In the genomic region with DNA sequence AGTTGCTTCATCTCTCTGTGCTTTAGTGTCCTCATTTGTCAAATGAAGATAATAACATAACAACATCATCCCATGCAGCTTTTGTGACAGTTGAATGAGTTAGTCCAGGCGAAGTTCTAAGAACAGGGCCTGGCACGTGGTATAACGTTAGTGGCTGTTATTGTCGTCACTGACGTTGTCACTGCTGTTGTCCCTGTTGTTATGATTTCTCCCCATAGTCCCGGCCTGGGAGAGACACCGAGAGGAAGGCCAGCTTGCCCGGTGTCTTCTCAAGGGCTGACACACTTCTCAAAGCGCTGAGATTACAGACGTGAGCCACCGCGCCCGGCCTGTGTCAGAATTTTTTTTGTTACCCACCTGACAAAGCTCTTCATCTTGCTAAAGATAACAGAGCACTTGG, we compare ENCODE assay signal across 15 cellular contexts. TPM values are rescaled to one million over a fixed set of nuclear protein-coding genes. Genes with fewer than 3 reads are reported as not detected.
DNase-seq lines count a peak whose midpoint lies in the region; ATAC-seq and TF ChIP-seq lines count a peak whose summit lies in the region.
"Had no signal": no experiment of that assay in that cellular context is flagged by ENCODE, and none has a peak within 500 bp of the region (broad histone marks: within the 10 kb centered on the region; RNA-seq: fewer than 3 reads in every experiment).

No MANE protein-coding gene starts in this region.

- no peaks in the 10 kb centered on the region for H3K27me3 Mint-ChIP-seq in WTC11 (ENCODE audit: low read depth)
- H3K27me3 Mint-ChIP-seq: CD8-positive, alpha-beta memory T cell had no signal

- H3K9ac ChIP-seq in neuronal stem cell (ENCODE audit: low read depth, low read length, poor library complexity): no peak overlapping the region

- no peak overlapping the region for H3K4ac ChIP-seq in neuronal stem cell (ENCODE audit: low read length)

- H4K8ac ChIP-seq in neuronal stem cell (ENCODE audit: low read depth, low read length): no peak overlapping the region

- no peak overlapping the region for H2BK5ac ChIP-seq in neuronal stem cell (ENCODE audit: low read length)

- no peak overlapping the region for H3K14ac ChIP-seq in neuronal stem cell (ENCODE audit: low read length)

- peaks cover 0 to 50% (median 32%) of the 10 kb centered on the region in 9 donors for H3K4me1 ChIP-seq in heart right ventricle
- peaks cover 8 to 11% of the 10 kb centered on the region in 2 donors for H3K4me1 ChIP-seq in neuronal stem cell (ENCODE audit: control insufficient read depth in 2 of 2, insufficient read depth in 1 of 2, low read depth in 1 of 2, low read length in 2 of 2)
- peaks cover 15% of the 10 kb centered on the region for H3K4me1 ChIP-seq in lower lobe of right lung
- H3K4me1 ChIP-seq: Caco-2 had no signal

- DNase-seq in Right ventricle myocardium inferior (ENCODE audit: missing footprints) (no peak), cardiac septum (ENCODE audit: low spot score) (no peak), WTC11 (ENCODE audit: low spot score) (no peak), heart right ventricle (no peak), neuronal stem cell (ENCODE audit: low spot score) (no peak), lower lobe of right lung (no peak)
- DNase-seq: Caco-2; CD8-positive, alpha-beta memory T cell; DND-41; GDM1; HCEC 1CT; IMR-90 had no signal

- no peak overlapping the region for H3K4me3 Mint-ChIP-seq in WTC11
- H3K4me3 Mint-ChIP-seq: CD8-positive, alpha-beta memory T cell had no signal

- no peak for TF ChIP-seq CTCF in WTC11 (IDR thresholded peaks at IDR 0.05)
- no peak for TF ChIP-seq CTCF in heart right ventricle (IDR thresholded peaks at IDR 0.05)
- TF ChIP-seq CTCF in lower lobe of right lung (IDR thresholded peaks at IDR 0.05): no peak

- H3K4me2 ChIP-seq in neuronal stem cell (ENCODE audit: insufficient read depth, low read length, poor library complexity, severe bottlenecking): no peak overlapping the region

- H4K91ac ChIP-seq in neuronal stem cell (ENCODE audit: low read depth, low read length, poor library complexity): no peak overlapping the region

- CTCF ChIA-PET in WTC11 (lab: Charles Lee): interaction anchor here (0.9 to 9.7 kb wide), 5 partner anchors 11 to 93 kb away, joined by 4 to 134 read pairs (median 6); no protein-coding TSS in a partner anchor

- H3K9me3 ChIP-seq in heart right ventricle (no peaks in the 10 kb centered on the region), neuronal stem cell (replicated peaks in 1 of 2; ENCODE audit: control insufficient read depth in 2 of 2, insufficient read depth in 1 of 2, low read depth in 1 of 2, low read length in 2 of 2) (no peaks in the 10 kb centered on the region), lower lobe of right lung (no peaks in the 10 kb centered on the region)
- H3K9me3 ChIP-seq: Caco-2 had no signal

- peaks cover 2% of the 10 kb centered on the region; the same call in 1 of the 2 replicates for H3K4me1 Mint-ChIP-seq in WTC11

- H3K23ac ChIP-seq in neuronal stem cell (ENCODE audit: low read depth, low read length, poor library complexity): no peak overlapping the region

- peaks cover 8% of the 10 kb centered on the region for H3K79me1 ChIP-seq in neuronal stem cell (ENCODE audit: low read depth, low read length)

- H3K9me3 Mint-ChIP-seq in WTC11: no peaks in the 10 kb centered on the region
- H3K9me3 Mint-ChIP-seq: CD8-positive, alpha-beta memory T cell had no signal

- H2BK12ac ChIP-seq in neuronal stem cell (ENCODE audit: low read length): no peak overlapping the region

- POLR2A ChIA-PET in WTC11 (lab: Charles Lee): no interaction called here

- no peaks in the 10 kb centered on the region for H3K27me3 ChIP-seq in heart right ventricle
- H3K27me3 ChIP-seq in neuronal stem cell (ENCODE audit: control insufficient read depth in 3 of 3, insufficient read depth in 3 of 3, low read depth in 1 of 3, low read length in 3 of 3): no peaks in the 10 kb centered on the region
- H3K27me3 ChIP-seq in lower lobe of right lung (ENCODE audit: low read depth): no peaks in the 10 kb centered on the region

- H2AK5ac ChIP-seq in neuronal stem cell (ENCODE audit: low read depth, low read length): no peak overlapping the region

- intact Hi-C loops in Right ventricle myocardium inferior (cut with DNase I): no loop called here
- intact Hi-C loops in cardiac septum (cut with DNase I): no loop called here
- intact Hi-C loops in heart right ventricle (cut with DNase I): loop anchor here in 1 of 10 donors (5.0 kb wide), 1 partner anchor 37 kb away; no protein-coding TSS in a partner anchor
- intact Hi-C loops in lower lobe of right lung (cut with DNase I): no loop called here

- peak overlapping the region; percentile 39; the same call in 1 of the 2 replicates for H3K27ac Mint-ChIP-seq in WTC11

- H3K27ac ChIP-seq in heart right ventricle (peak overlapping the region in 9 of 10 donors; percentile 14 to 72 (median 52)), neuronal stem cell (replicated peaks; ENCODE audit: low read length) (peak overlapping the region; percentile 20), lower lobe of right lung (no peak overlapping the region)
- H3K27ac ChIP-seq: 22Rv1 had no signal

- H3K36me3 Mint-ChIP-seq in WTC11: no peaks in the 10 kb centered on the region; the same call in 1 of the 2 replicates

- H3K18ac ChIP-seq in neuronal stem cell (ENCODE audit: low read length): no peak overlapping the region

- no peak overlapping the region for H3K4me3 ChIP-seq in heart right ventricle
- no peak overlapping the region for H3K4me3 ChIP-seq in neuronal stem cell (ENCODE audit: low read length in 2 of 2)
- no peak overlapping the region for H3K4me3 ChIP-seq in lower lobe of right lung

- H2AFZ ChIP-seq in neuronal stem cell (ENCODE audit: low read length): no peak overlapping the region

- H2BK15ac ChIP-seq in neuronal stem cell (ENCODE audit: low read length): no peak overlapping the region

- WGBS in heart right ventricle, 2 donors: 52 to 70% methylated on average over 13 of the region's 13 CpGs
- no CpG with 5 or more reads among the region's 13 CpGs for WGBS in neuronal stem cell (ENCODE audit: extremely low coverage in 2 of 2, insufficient read length in 2 of 2, insufficient replicate concordance in 1 of 2), 2 donors

- peak; percentile 43 for ATAC-seq in Right ventricle myocardium inferior
- ATAC-seq in WTC11: no peak
- ATAC-seq in heart right ventricle: peak in 6 of 8 donors; percentile 52 to 80 (median 64)
- no peak for ATAC-seq in HG02763 (IDR thresholded peaks at IDR 0.05; ENCODE audit: unreplicated experiment)
- no peak for ATAC-seq in lower lobe of right lung
- no peak for ATAC-seq in HG03175 (IDR thresholded peaks at IDR 0.05; ENCODE audit: unreplicated experiment)

- H3K36me3 ChIP-seq in heart right ventricle: peaks cover 0 to 16% (median 6%) of the 10 kb centered on the region in 9 donors
- peaks cover 4 to 8% of the 10 kb centered on the region in 2 donors for H3K36me3 ChIP-seq in neuronal stem cell (replicated peaks in 1 of 2; ENCODE audit: control insufficient read depth in 2 of 2, insufficient read depth in 2 of 2, low read length in 2 of 2)
- peaks cover 13% of the 10 kb centered on the region for H3K36me3 ChIP-seq in lower lobe of right lung

- H2BK120ac ChIP-seq in neuronal stem cell (ENCODE audit: low read depth, low read length): no peak overlapping the region

TF ChIP-seq in WTC11, 78 proteins besides CTCF, POLR2A, EP300 and RAD21 (continues in another document):
- TF ChIP-seq ZNF423 (CRISPR knock-in tag; IDR thresholded peaks at IDR 0.05): no peak
- TF ChIP-seq ZNF532 (CRISPR knock-in tag; IDR thresholded peaks at IDR 0.05; ENCODE audit: borderline replicate concordance): no peak
- TF ChIP-seq ZBTB21 (CRISPR knock-in tag; IDR thresholded peaks at IDR 0.05; ENCODE audit: borderline replicate concordance): no peak

RNA-seq across cellular contexts. Expression of gene ABR, which starts 29.9 kb away (rescaled TPM):
- total RNA-seq in Right ventricle myocardium inferior (147 TPM), cardiac septum (158 TPM), WTC11 (2021) (38.0 to 43.7 TPM (median 41.0 TPM) in 3 replicates), heart right ventricle (100 to 1,000 TPM; 118 to 173 (median 145) TPM), lower lobe of right lung (212 TPM)
- polyA plus RNA-seq in heart right ventricle: 100 to 1,000 TPM in 1 of 2 donors, 10 to 100 TPM in 1; 49.1 to 120 TPM
- 53.3 TPM for polyA plus RNA-seq in neuronal stem cell (2013, experiment 1 of 2)
- 57.2 TPM for polyA plus RNA-seq in neuronal stem cell (2013, experiment 2 of 2)

Comparison
In these comparisons a context has a peak if more than half of its experiments do, and no peak if none do; other contexts are left out.
1. ATAC-seq: peak in Right ventricle myocardium inferior (single experiment) and heart right ventricle (6 of 8); none in WTC11 (single experiment), HG02763 (single experiment), lower lobe of right lung (0 of 2) and HG03175 (single experiment).